Comparison of ENCODE assay signal across 15 cellular contexts in genomic region chr2:127770973-127771735, GRCh38. TPM values are rescaled to one million over a fixed set of nuclear protein-coding genes. Genes with fewer than 3 reads are reported as not detected.
A peak's percentile ranks its signal among the peaks of the same experiment; 100 is the strongest.
DNase-seq lines count a peak whose midpoint lies in the region; ATAC-seq and TF ChIP-seq lines count a peak whose summit lies in the region.
"Had no signal": no experiment of that assay in that cellular context is flagged by ENCODE, and none has a peak within 500 bp of the region (broad histone marks: within the 10 kb centered on the region; RNA-seq: fewer than 3 reads in every experiment).

No MANE protein-coding gene starts in this region.

- H3K4me3 ChIP-seq in adipocyte (ENCODE audit: low read length) (no peak overlapping the region), tibial artery (no peak overlapping the region)
- H3K4me3 ChIP-seq: gastrocnemius medialis, testis had no signal

- no peak for TF ChIP-seq CTCF in tibial artery (IDR thresholded peaks at IDR 0.05)

- DNase-seq in AG08395 (ENCODE audit: low spot score) (peak; percentile 15), HPDE6-E6E7 (ENCODE audit: extremely low spot score) (peak; percentile 23), adipocyte (ENCODE audit: low read depth) (peak; percentile 67), glomerular endothelial cell (ENCODE audit: extremely low read depth, low read depth, low spot score) (peak; percentile 73), tibial artery (no peak), amygdala (lab: John Stamatoyannopoulos, UW) (no peak)
- DNase-seq in activated T-helper 2 cell treated with anti-CD3 and anti-CD28 coated beads, Interferon-gamma antibody, Interleukin-2, Interleukin-4, amounts not matched to agents 10 μg/mL and 5 μg/mL and 100 μg/mL, durations not matched to agents 14 hours and 24 hours and 36 hours (ENCODE audit: low spot score), result no peak
- DNase-seq: activated naive CD4-positive, alpha-beta T cell treated with Interleukin-2 at 50 U/mL for 16 hours; CD8-positive, alpha-beta memory T cell; gastrocnemius medialis; Karpas-422; NCI-H69; stimulated activated CD4-positive, alpha-beta T cell treated with anti-CD3 and anti-CD28 coated beads, Interleukin-4, amount 100 ng/mL, for 1 hour; testis had no signal

- no peak overlapping the region for H3K4me3 Mint-ChIP-seq in activated T-helper 2 cell treated with anti-CD3 and anti-CD28 coated beads, Interferon-gamma antibody, Interleukin-2, Interleukin-4, amounts not matched to agents 10 μg/mL and 5 μg/mL and 100 μg/mL, durations not matched to agents 14 hours and 24 hours and 36 hours (ENCODE audit: low read depth)
- H3K4me3 Mint-ChIP-seq: CD8-positive, alpha-beta memory T cell had no signal

- no peak overlapping the region for H3K27ac Mint-ChIP-seq in activated T-helper 2 cell treated with anti-CD3 and anti-CD28 coated beads, Interferon-gamma antibody, Interleukin-2, Interleukin-4, amounts not matched to agents 10 μg/mL and 5 μg/mL and 100 μg/mL, durations not matched to agents 14 hours and 24 hours and 36 hours

- H3K27ac ChIP-seq in tibial artery, result no peak overlapping the region
- H3K27ac ChIP-seq: testis had no signal

- no peak for ATAC-seq in GM21367 (IDR thresholded peaks at IDR 0.05; ENCODE audit: unreplicated experiment)
- ATAC-seq: gastrocnemius medialis had no signal

- H3K36me3 Mint-ChIP-seq in activated T-helper 2 cell treated with anti-CD3 and anti-CD28 coated beads, Interferon-gamma antibody, Interleukin-2, Interleukin-4, amounts not matched to agents 10 μg/mL and 5 μg/mL and 100 μg/mL, durations not matched to agents 14 hours and 24 hours and 36 hours (ENCODE audit: low read depth), result peaks cover 35% of the 10 kb centered on the region

- H3K4me1 ChIP-seq in adipocyte (ENCODE audit: control insufficient read depth, insufficient read depth, low read length), result peaks cover 8% of the 10 kb centered on the region
- peaks cover 0 to 9% (median 1%) of the 10 kb centered on the region in 4 donors for H3K4me1 ChIP-seq in tibial artery
- H3K4me1 ChIP-seq: testis had no signal

- H3K9me3 Mint-ChIP-seq in activated T-helper 2 cell treated with anti-CD3 and anti-CD28 coated beads, Interferon-gamma antibody, Interleukin-2, Interleukin-4, amounts not matched to agents 10 μg/mL and 5 μg/mL and 100 μg/mL, durations not matched to agents 14 hours and 24 hours and 36 hours, result no peaks in the 10 kb centered on the region
- H3K9me3 Mint-ChIP-seq: CD8-positive, alpha-beta memory T cell had no signal

- H3K36me3 ChIP-seq in adipocyte (ENCODE audit: control insufficient read depth, insufficient read depth, low read length, severe bottlenecking), result peaks cover 29% of the 10 kb centered on the region
- peaks cover 15 to 34% (median 33%) of the 10 kb centered on the region in 3 donors for H3K36me3 ChIP-seq in tibial artery

- H3K9me3 ChIP-seq in adipocyte (ENCODE audit: control insufficient read depth, low read length) (no peaks in the 10 kb centered on the region), tibial artery (no peaks in the 10 kb centered on the region)
- H3K9me3 ChIP-seq: gastrocnemius medialis, testis had no signal

- H3K27me3 Mint-ChIP-seq in activated T-helper 2 cell treated with anti-CD3 and anti-CD28 coated beads, Interferon-gamma antibody, Interleukin-2, Interleukin-4, amounts not matched to agents 10 μg/mL and 5 μg/mL and 100 μg/mL, durations not matched to agents 14 hours and 24 hours and 36 hours (ENCODE audit: low read depth), result no peaks in the 10 kb centered on the region
- H3K27me3 Mint-ChIP-seq: CD8-positive, alpha-beta memory T cell had no signal

- H3K9ac ChIP-seq in adipocyte (ENCODE audit: low read length), result no peak overlapping the region

- peaks cover 18% of the 10 kb centered on the region for H3K4me1 Mint-ChIP-seq in activated T-helper 2 cell treated with anti-CD3 and anti-CD28 coated beads, Interferon-gamma antibody, Interleukin-2, Interleukin-4, amounts not matched to agents 10 μg/mL and 5 μg/mL and 100 μg/mL, durations not matched to agents 14 hours and 24 hours and 36 hours (ENCODE audit: low read depth)

- intact Hi-C loops in activated T-helper 2 cell treated with anti-CD3 and anti-CD28 coated beads, Interferon-gamma antibody, Interleukin-2, Interleukin-4, amounts not matched to agents 10 μg/mL and 5 μg/mL and 100 μg/mL, durations not matched to agents 14 hours and 24 hours and 36 hours (cut with micrococcal nuclease), result loop anchor here (5.0 kb wide), 1 partner anchor 36 kb away; no protein-coding TSS in a partner anchor
- intact Hi-C loops in tibial artery (cut with DNase I; ENCODE audit: low total_unique reads), result no loop called here

- H3K27me3 ChIP-seq in adipocyte (replicated peaks; ENCODE audit: control insufficient read depth, insufficient read depth, low read length), result no peaks in the 10 kb centered on the region
- no peaks in the 10 kb centered on the region for H3K27me3 ChIP-seq in tibial artery
- H3K27me3 ChIP-seq: gastrocnemius medialis, testis had no signal

RNA-seq across cellular contexts. Expression of gene WDR33, which starts 39.8 kb away (rescaled TPM):
- total RNA-seq in glomerular endothelial cell, result 21.7 and 28.2 TPM in 2 replicates
- total RNA-seq in activated T-helper 2 cell treated with anti-CD3 and anti-CD28 coated beads, Interferon-gamma antibody, Interleukin-2, Interleukin-4, amounts not matched to agents 10 μg/mL and 5 μg/mL and 100 μg/mL, durations not matched to agents 14 hours and 24 hours and 36 hours, result 74.2 and 76.5 TPM in 2 replicates

Comparison
In these comparisons a context has a peak if more than half of its experiments do, and no peak if none do; other contexts are left out.
1. DNase-seq: peak in AG08395 (single experiment), HPDE6-E6E7 (single experiment), adipocyte (single experiment) and glomerular endothelial cell (single experiment); none in activated T-helper 2 cell treated with anti-CD3 and anti-CD28 coated beads, Interferon-gamma antibody, Interleukin-2, Interleukin-4, amounts not matched to agents 10 μg/mL and 5 μg/mL and 100 μg/mL, durations not matched to agents 14 hours and 24 hours and 36 hours (single experiment), tibial artery (0 of 2) and amygdala (0 of 56).